In genomic region chr5:144638802-144639201, GRCh38 we compare ENCODE assay signal across 17 cellular contexts.
DNase-seq lines count a peak whose midpoint lies in the region; TF ChIP-seq lines count a peak whose summit lies in the region.
"Had no signal": no experiment of that assay in that cellular context is flagged by ENCODE, and none has a peak within 500 bp of the region (broad histone marks: within the 10 kb centered on the region; RNA-seq: fewer than 3 reads in every experiment).

No MANE protein-coding gene starts in this region.

- no peaks in the 10 kb centered on the region for H3K4me1 Mint-ChIP-seq in nephron progenitor cell
- H3K4me1 Mint-ChIP-seq: B cell had no signal

- no peak for TF ChIP-seq CTCF in nephron progenitor cell (IDR thresholded peaks at IDR 0.05)

- peak overlapping the region; percentile 2 for H3K27ac Mint-ChIP-seq in nephron progenitor cell
- H3K27ac Mint-ChIP-seq: B cell; CD8-positive, alpha-beta T cell had no signal

- peak; percentile 4 for DNase-seq in LHCN-M2 (ENCODE audit: low read depth)
- DNase-seq in SK-N-DZ (ENCODE audit: low spot score), result peak; percentile 98
- DNase-seq in left kidney (ENCODE audit: low read depth, low spot score), result peak; percentile 15
- DNase-seq in nephron progenitor cell, result no peak
- no peak for DNase-seq in G401 (ENCODE audit: low spot score)
- DNase-seq in activated effector memory CD4-positive, alpha-beta T cell treated with anti-CD3 and anti-CD28 coated beads, Interleukin-2, amount 50 U/mL, for 16 hours, result no peak
- no peak for DNase-seq in NK-92 treated with Interleukin-12 subunit alpha and Interleukin-12 subunit beta, amount 100 ng/mL, for 24 hours (lab: John Stamatoyannopoulos, UW)
- DNase-seq in ACHN, result no peak
- DNase-seq: 8988T; Calu3; CD8-positive, alpha-beta T cell; DMS 273 treated with DMSO at 0.1 percent for 48 hours; DMS53; DND-41; EL; GM23248 had no signal

- H3K36me3 Mint-ChIP-seq in nephron progenitor cell (ENCODE audit: low read depth), result no peaks in the 10 kb centered on the region
- H3K36me3 Mint-ChIP-seq: CD8-positive, alpha-beta T cell had no signal

- in situ Hi-C loops in G401 (cut with HindIII; ENCODE audit: low sequenced_read_pairs), result no loop called here
- in situ Hi-C loops in ACHN (cut with HindIII; ENCODE audit: low pct_ligation_motif_present, low pct_unique_long_range_greater_than_20kb, low sequenced_read_pairs), result no loop called here

- peaks cover 28% of the 10 kb centered on the region for H3K9me3 Mint-ChIP-seq in nephron progenitor cell

- H3K4me3 Mint-ChIP-seq in nephron progenitor cell, result no peak overlapping the region
- H3K4me3 Mint-ChIP-seq: B cell; CD8-positive, alpha-beta T cell had no signal

- H3K27me3 Mint-ChIP-seq in nephron progenitor cell (ENCODE audit: low read depth, poor library complexity), result peaks cover 6% of the 10 kb centered on the region
- H3K27me3 Mint-ChIP-seq: B cell had no signal

Comparison
In these comparisons a context has a peak if more than half of its experiments do, and no peak if none do; other contexts are left out.
1. DNase-seq: peak in LHCN-M2 (single experiment), SK-N-DZ (single experiment) and left kidney (single experiment); none in nephron progenitor cell (single experiment), G401 (single experiment), activated effector memory CD4-positive, alpha-beta T cell treated with anti-CD3 and anti-CD28 coated beads, Interleukin-2, amount 50 U/mL, for 16 hours (single experiment), NK-92 treated with Interleukin-12 subunit alpha and Interleukin-12 subunit beta, amount 100 ng/mL, for 24 hours (single experiment) and ACHN (single experiment).